Comparison of ENCODE assay signal across 28 cellular contexts in genomic region chr4:9916346-9916745, GRCh38.
"Had no signal": no experiment of that assay in that cellular context is flagged by ENCODE, and none has a peak within 500 bp of the region (broad histone marks: within the 10 kb centered on the region; RNA-seq: fewer than 3 reads in every experiment).

No MANE protein-coding gene starts in this region.

- ATAC-seq: activated CD4-positive, alpha-beta T cell treated with anti-CD3 and anti-CD28 coated beads for 36 hours; activated CD8-positive, alpha-beta memory T cell treated with anti-CD3 and anti-CD28 coated beads, Interleukin-2, amount 10 ng/mL, durations not matched to agents 7 days and 5 days; activated CD8-positive, alpha-beta T cell treated with anti-CD3 and anti-CD28 coated beads, Interleukin-2, amount 10 ng/mL, durations not matched to agents 7 days and 5 days; activated naive CD8-positive, alpha-beta T cell treated with anti-CD3 and anti-CD28 coated beads, Interleukin-2, amount 50 U/mL, for 24 hours; body of pancreas; effector memory CD8-positive, alpha-beta T cell; gastroesophageal sphincter had no signal

- H3K27me3 ChIP-seq: adrenal gland, body of pancreas, colonic mucosa, esophagus muscularis mucosa, gastroesophageal sphincter had no signal

- DNase-seq: activated CD4-positive, alpha-beta memory T cell treated with anti-CD3 and anti-CD28 coated beads for 36 hours; activated CD4-positive, alpha-beta T cell treated with anti-CD3 and anti-CD28 coated beads for 36 hours; activated CD4-positive, alpha-beta T cell treated with anti-CD3 and anti-CD28 coated beads, Interleukin-2, amount 10 ng/mL, durations not matched to agents 24 days and 14 days; activated CD4-positive, CD25-positive, alpha-beta regulatory T cell; activated CD4-positive, CD25-positive, alpha-beta regulatory T cell treated with anti-CD3 and anti-CD28 coated beads, Interleukin-2, amount 50 U/mL, for 72 hours; activated CD8-positive, alpha-beta memory T cell treated with anti-CD3 and anti-CD28 coated beads, Interleukin-2, amount 10 ng/mL, durations not matched to agents 7 days and 5 days; activated CD8-positive, alpha-beta memory T cell treated with anti-CD3 and anti-CD28 coated beads, Interleukin-2, amount 50 U/mL, for 4 hours; activated CD8-positive, alpha-beta T cell treated with anti-CD3 and anti-CD28 coated beads, Interleukin-2, amount 10 ng/mL, durations not matched to agents 7 days and 5 days; activated effector memory CD4-positive, alpha-beta T cell treated with anti-CD3 and anti-CD28 coated beads, Interleukin-2, amount 50 U/mL, for 16 hours; activated naive CD4-positive, alpha-beta T cell treated with anti-CD3 and anti-CD28 coated beads for 36 hours; activated naive CD8-positive, alpha-beta T cell treated with anti-CD3 and anti-CD28 coated beads for 36 hours; activated naive CD8-positive, alpha-beta T cell treated with anti-CD3 and anti-CD28 coated beads, Interleukin-2, amount 50 U/mL, for 24 hours; activated T-cell treated with anti-CD3 and anti-CD28 coated beads, Interleukin-2, amount 50 U/mL, for 1 hour; activated T-cell treated with anti-CD3 and anti-CD28 coated beads, Interleukin-2, amount 50 U/mL, for 48 hours; adrenal gland; amygdala; aorta; body of pancreas; caudate nucleus; colonic mucosa; effector memory CD8-positive, alpha-beta T cell; erythroblast; foreskin melanocyte; head of caudate nucleus; T-helper 1 cell; T-helper 2 cell had no signal

- H3K36me3 ChIP-seq: adrenal gland, colonic mucosa, gastroesophageal sphincter had no signal

- H3K4me3 ChIP-seq: adrenal gland, body of pancreas, colonic mucosa, esophagus muscularis mucosa, gastroesophageal sphincter had no signal

- H3K9me3 ChIP-seq: adrenal gland, body of pancreas, colonic mucosa, esophagus muscularis mucosa, gastroesophageal sphincter had no signal

- H3K27ac ChIP-seq: adrenal gland, body of pancreas, colonic mucosa, esophagus muscularis mucosa, gastroesophageal sphincter had no signal

- H3K4me1 ChIP-seq: adrenal gland, body of pancreas, colonic mucosa, gastroesophageal sphincter had no signal
